In genomic region chr15:55587321-55588069, GRCh38 we compare ENCODE assay signal across 8 cellular contexts. TPM values are rescaled to one million over a fixed set of nuclear protein-coding genes. Genes with fewer than 3 reads are reported as not detected.
A peak's percentile ranks its signal among the peaks of the same experiment; 100 is the strongest.
DNase-seq lines count a peak whose midpoint lies in the region; ATAC-seq and TF ChIP-seq lines count a peak whose summit lies in the region.

No MANE protein-coding gene starts in this region.

- peaks cover 11% of the 10 kb centered on the region for H3K4me1 Mint-ChIP-seq in chondrocyte (ENCODE audit: low read depth)

- POLR2A ChIA-PET in RWPE1 (lab: Yijun Ruan, JAX; ENCODE audit: low non-redundant PET), result no interaction called here

- in situ Hi-C loops in HAP-1 (cut with MboI; ENCODE audit: low sequenced_read_pairs), result no loop called here

- peak overlapping the region; percentile 47 for H3K27ac ChIP-seq in RWPE1
- peak overlapping the region; percentile 67 to 89 (median 72) for H3K27ac ChIP-seq in stomach

- peak overlapping the region; percentile 86 for H3K27ac Mint-ChIP-seq in chondrocyte (ENCODE audit: unreplicated experiment)

- H3K36me3 Mint-ChIP-seq in chondrocyte (ENCODE audit: low read depth), result no peaks in the 10 kb centered on the region

- TF ChIP-seq CTCF in RWPE1 (conservative IDR thresholded peaks at IDR 0.05; ENCODE audit: low read depth) (no peak), chondrocyte (IDR thresholded peaks at IDR 0.05) (no peak), stomach (IDR thresholded peaks at IDR 0.05) (no peak)

- WGBS in stomach, 5 donors, result 5 to 13% (median 6%) methylated on average over 14 to 65 of the region's 65 CpGs

- H3K9me3 Mint-ChIP-seq in chondrocyte (ENCODE audit: low read depth), result no peaks in the 10 kb centered on the region

- H3K36me3 ChIP-seq in HAP-1 (replicated peaks) (no peaks in the 10 kb centered on the region), stomach (no peaks in the 10 kb centered on the region)

- DNase-seq in GM04503 (ENCODE audit: low read depth) (peak; percentile 3), HAP-1 (ENCODE audit: low spot score in 2 of 2) (peak; percentile 15 to 67), RWPE1 (ENCODE audit: low spot score) (peak; percentile 30), chondrocyte (ENCODE audit: low spot score) (no peak), left colon (no peak), stomach (no peak), NAMALWA (ENCODE audit: low spot score) (no peak)

- TF ChIP-seq EP300 in stomach (IDR thresholded peaks at IDR 0.05), result peak; percentile 9

- H3K4me1 ChIP-seq in HAP-1 (peaks cover 13% of the 10 kb centered on the region), stomach (peaks cover 0 to 30% (median 17%) of the 10 kb centered on the region in 4 donors)

- H3K9me3 ChIP-seq in HAP-1, result no peaks in the 10 kb centered on the region
- H3K9me3 ChIP-seq in stomach, result no peaks in the 10 kb centered on the region

- no peaks in the 10 kb centered on the region for H3K27me3 Mint-ChIP-seq in chondrocyte (ENCODE audit: low read depth)

- H3K27me3 ChIP-seq in HAP-1 (ENCODE audit: low read depth), result no peaks in the 10 kb centered on the region
- H3K27me3 ChIP-seq in stomach, result peaks cover 0 to 26% (median 21%) of the 10 kb centered on the region in 3 donors

- H3K4me3 ChIP-seq in HAP-1 (peak overlapping the region; percentile 48), stomach (peak overlapping the region; percentile 62 to 71 (median 66))

- ATAC-seq in left colon (peak; percentile 8), HG03457 (IDR thresholded peaks at IDR 0.05; ENCODE audit: unreplicated experiment) (no peak)

- no peak for TF ChIP-seq POLR2A in stomach (IDR thresholded peaks at IDR 0.05)

- H3K4me3 Mint-ChIP-seq in chondrocyte (ENCODE audit: unreplicated experiment), result no peak overlapping the region

- intact Hi-C loops in left colon (cut with DNase I, micrococcal nuclease), result no loop called here
- intact Hi-C loops in stomach (cut with DNase I; ENCODE audit: low total_unique reads), result no loop called here

- CTCF ChIA-PET in RWPE1 (lab: Yijun Ruan, JAX), result interaction anchor here (1.2 kb wide), 1 partner anchor 59 kb away, joined by 3 read pairs; no protein-coding TSS in a partner anchor

RNA-seq across cellular contexts. Expression of gene PYGO1, which starts 0.7 kb away (rescaled TPM):
- total RNA-seq in chondrocyte, result 20.3 to 21.0 TPM (median 20.5 TPM) in 3 replicates
- total RNA-seq in left colon, result 1 to 10 TPM in 1 of 2 donors, under 1 TPM in 1; 0.73 to 2.5 TPM
- total RNA-seq in stomach, result 10 to 100 TPM in 2 of 5 donors, 1 to 10 TPM in 2, not detected in 1; 4.1 to 15.2 (median 10.0) TPM
- 1 to 10 TPM in 1 of 3 donors, under 1 TPM in 2; 0.61 to 1.5 (median 0.93) TPM for polyA plus RNA-seq in stomach

Comparison
In these comparisons a context has a peak if more than half of its experiments do, and no peak if none do; other contexts are left out.
1. DNase-seq: peak in GM04503 (single experiment), HAP-1 (2 of 2) and RWPE1 (single experiment); none in chondrocyte (single experiment), left colon (0 of 2), stomach (single experiment) and NAMALWA (single experiment).